ENCODE assay signal across 18 cellular contexts in the genomic region with DNA sequence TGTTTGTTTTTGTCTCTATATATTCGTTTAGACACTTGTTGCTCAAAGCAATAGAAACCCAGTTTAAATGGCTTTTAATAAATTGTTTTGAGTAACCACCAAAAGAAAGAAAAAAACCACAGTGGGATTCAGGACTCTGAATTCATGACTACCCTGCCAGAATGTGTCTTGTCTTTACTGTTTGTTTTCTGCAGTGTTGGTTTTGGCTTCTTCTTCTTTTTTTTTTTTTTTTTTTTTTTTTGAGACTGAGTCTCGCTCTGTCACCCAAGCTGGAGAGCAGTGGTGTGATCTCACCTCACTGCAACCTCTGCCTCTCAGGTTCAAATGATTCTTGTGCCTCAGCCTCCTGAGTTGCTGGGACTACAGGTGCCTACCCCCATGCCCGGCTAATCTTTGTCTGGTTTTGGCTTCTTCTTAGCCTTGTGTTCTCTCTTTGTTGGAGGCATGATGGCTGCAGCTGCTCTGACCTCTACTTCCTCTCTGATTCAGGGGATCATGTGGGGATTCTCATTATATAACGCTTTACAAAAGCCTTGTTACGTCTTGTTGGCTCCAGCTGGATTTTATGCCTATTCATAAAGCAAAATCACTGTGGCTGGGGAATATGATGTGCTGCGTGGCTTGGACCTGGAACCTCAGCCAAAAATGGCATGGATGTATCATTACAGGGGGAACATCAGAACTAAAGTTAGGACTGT. TPM values are rescaled to one million over a fixed set of nuclear protein-coding genes. Genes with fewer than 3 reads are reported as not detected.
DNase-seq lines count a peak whose midpoint lies in the region; ATAC-seq and TF ChIP-seq lines count a peak whose summit lies in the region.
"Had no signal": no experiment of that assay in that cellular context is flagged by ENCODE, and none has a peak within 500 bp of the region (broad histone marks: within the 10 kb centered on the region; RNA-seq: fewer than 3 reads in every experiment).

No MANE protein-coding gene starts in this region.

- H3K4me1 Mint-ChIP-seq in WTC11 (peaks cover 34% of the 10 kb centered on the region), nephron progenitor cell (peaks cover 18% of the 10 kb centered on the region)
- H3K4me1 Mint-ChIP-seq: activated CD4-positive, alpha-beta T cell treated with anti-CD3 and anti-CD28 coated beads, Interleukin-2, amount 10 ng/mL, durations not matched to agents 7 days and 5 days; natural killer cell had no signal

- no peaks in the 10 kb centered on the region for H3K27me3 Mint-ChIP-seq in WTC11 (ENCODE audit: low read depth)
- no peaks in the 10 kb centered on the region for H3K27me3 Mint-ChIP-seq in nephron progenitor cell (ENCODE audit: low read depth, poor library complexity)
- H3K27me3 Mint-ChIP-seq: activated CD4-positive, alpha-beta T cell treated with anti-CD3 and anti-CD28 coated beads, Interleukin-2, amount 10 ng/mL, durations not matched to agents 7 days and 5 days; activated naive CD8-positive, alpha-beta T cell treated with anti-CD3 and anti-CD28 coated beads for 36 hours had no signal

- POLR2A ChIA-PET in WTC11 (lab: Charles Lee) (no interaction called here), GM10248 (lab: Yijun Ruan, JAX) (no interaction called here)

- no peak overlapping the region for H3K4me3 Mint-ChIP-seq in WTC11
- no peak overlapping the region for H3K4me3 Mint-ChIP-seq in nephron progenitor cell
- H3K4me3 Mint-ChIP-seq: activated CD4-positive, alpha-beta T cell treated with anti-CD3 and anti-CD28 coated beads, Interleukin-2, amount 10 ng/mL, durations not matched to agents 7 days and 5 days; activated naive CD8-positive, alpha-beta T cell treated with anti-CD3 and anti-CD28 coated beads for 36 hours; H9; natural killer cell had no signal

- H3K36me3 Mint-ChIP-seq in WTC11: no peaks in the 10 kb centered on the region
- no peaks in the 10 kb centered on the region for H3K36me3 Mint-ChIP-seq in nephron progenitor cell (ENCODE audit: low read depth)
- H3K36me3 Mint-ChIP-seq: activated naive CD8-positive, alpha-beta T cell treated with anti-CD3 and anti-CD28 coated beads for 36 hours; natural killer cell had no signal

- H3K27ac Mint-ChIP-seq in WTC11: peak overlapping the region; percentile 22; the same call in 1 of the 2 replicates
- peak overlapping the region; percentile 84 for H3K27ac Mint-ChIP-seq in nephron progenitor cell
- H3K27ac Mint-ChIP-seq: activated CD4-positive, alpha-beta T cell treated with anti-CD3 and anti-CD28 coated beads, Interleukin-2, amount 10 ng/mL, durations not matched to agents 7 days and 5 days; activated naive CD8-positive, alpha-beta T cell treated with anti-CD3 and anti-CD28 coated beads for 36 hours; natural killer cell had no signal

- ATAC-seq in WTC11: no peak
- no peak for ATAC-seq in GM21576 (IDR thresholded peaks at IDR 0.05; ENCODE audit: unreplicated experiment)
- no peak for ATAC-seq in HG03521 (IDR thresholded peaks at IDR 0.05; ENCODE audit: unreplicated experiment)
- ATAC-seq: lower lobe of right lung, natural killer cell had no signal

- DNase-seq in HT1080 (ENCODE audit: low read depth) (peak; percentile 37), NCI-H2029 (lab: John Stamatoyannopoulos, UW) (peak; percentile 85), WTC11 (ENCODE audit: low spot score) (no peak), nephron progenitor cell (no peak), GM10248 (ENCODE audit: extremely low spot score) (no peak), occipital lobe (lab: John Stamatoyannopoulos, UW) (no peak)
- DNase-seq: activated CD4-positive, alpha-beta T cell treated with anti-CD3 and anti-CD28 coated beads, Interleukin-2, amount 10 ng/mL, durations not matched to agents 7 days and 5 days; activated naive CD8-positive, alpha-beta T cell treated with anti-CD3 and anti-CD28 coated beads for 36 hours; activated T-cell treated with anti-CD3 and anti-CD28 coated beads, Interleukin-2, amount 50 U/mL, for 1 hour; AML-193; effector memory CD4-positive, alpha-beta T cell; H9; lower lobe of right lung; natural killer cell; NCI-H187 treated with DMSO at 0.1 percent for 48 hours; SHP77 treated with DMSO at 0.1 percent for 48 hours had no signal

- H3K9me3 Mint-ChIP-seq in WTC11 (no peaks in the 10 kb centered on the region), nephron progenitor cell (no peaks in the 10 kb centered on the region)
- H3K9me3 Mint-ChIP-seq: activated CD4-positive, alpha-beta T cell treated with anti-CD3 and anti-CD28 coated beads, Interleukin-2, amount 10 ng/mL, durations not matched to agents 7 days and 5 days; activated naive CD8-positive, alpha-beta T cell treated with anti-CD3 and anti-CD28 coated beads for 36 hours; H9; natural killer cell had no signal

- CTCF ChIA-PET in WTC11 (lab: Charles Lee) (no interaction called here), GM10248 (lab: Yijun Ruan, JAX) (no interaction called here)

- TF ChIP-seq CTCF in WTC11 (IDR thresholded peaks at IDR 0.05) (no peak), nephron progenitor cell (IDR thresholded peaks at IDR 0.05) (no peak), GM10248 (IDR thresholded peaks at IDR 0.05; ENCODE audit: control extremely low read depth, extremely low read depth, low read depth, missing control alignments) (no peak)

TF ChIP-seq in WTC11, 78 proteins besides CTCF, POLR2A, EP300 and RAD21:
- TF ChIP-seq, protein P1, sequence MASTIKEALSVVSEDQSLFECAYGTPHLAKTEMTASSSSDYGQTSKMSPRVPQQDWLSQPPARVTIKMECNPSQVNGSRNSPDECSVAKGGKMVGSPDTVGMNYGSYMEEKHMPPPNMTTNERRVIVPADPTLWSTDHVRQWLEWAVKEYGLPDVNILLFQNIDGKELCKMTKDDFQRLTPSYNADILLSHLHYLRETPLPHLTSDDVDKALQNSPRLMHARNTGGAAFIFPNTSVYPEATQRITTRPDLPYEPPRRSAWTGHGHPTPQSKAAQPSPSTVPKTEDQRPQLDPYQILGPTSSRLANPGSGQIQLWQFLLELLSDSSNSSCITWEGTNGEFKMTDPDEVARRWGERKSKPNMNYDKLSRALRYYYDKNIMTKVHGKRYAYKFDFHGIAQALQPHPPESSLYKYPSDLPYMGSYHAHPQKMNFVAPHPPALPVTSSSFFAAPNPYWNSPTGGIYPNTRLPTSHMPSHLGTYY (CRISPR knock-in tag; IDR thresholded peaks at IDR 0.05): no peak
- no peak for TF ChIP-seq JAZF1 (CRISPR knock-in tag; IDR thresholded peaks at IDR 0.05)
- no peak for TF ChIP-seq NR1H2 (CRISPR knock-in tag; IDR thresholded peaks at IDR 0.05)
- TF ChIP-seq ZNF219 (CRISPR knock-in tag; IDR thresholded peaks at IDR 0.05; ENCODE audit: borderline replicate concordance): no peak
- TF ChIP-seq GABPB1 (CRISPR knock-in tag; IDR thresholded peaks at IDR 0.05): no peak
- TF ChIP-seq NR3C1 (CRISPR knock-in tag; conservative IDR thresholded peaks at IDR 0.05; ENCODE audit: low read depth): no peak
- TF ChIP-seq ZBTB21 (CRISPR knock-in tag; IDR thresholded peaks at IDR 0.05; ENCODE audit: borderline replicate concordance): no peak
- TF ChIP-seq, protein P2, sequence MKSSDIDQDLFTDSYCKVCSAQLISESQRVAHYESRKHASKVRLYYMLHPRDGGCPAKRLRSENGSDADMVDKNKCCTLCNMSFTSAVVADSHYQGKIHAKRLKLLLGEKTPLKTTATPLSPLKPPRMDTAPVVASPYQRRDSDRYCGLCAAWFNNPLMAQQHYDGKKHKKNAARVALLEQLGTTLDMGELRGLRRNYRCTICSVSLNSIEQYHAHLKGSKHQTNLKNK (CRISPR knock-in tag; IDR thresholded peaks at IDR 0.05): no peak
- TF ChIP-seq ZNF263 (CRISPR knock-in tag; IDR thresholded peaks at IDR 0.05; ENCODE audit: low read depth): no peak
- no peak for TF ChIP-seq NFATC4 (CRISPR knock-in tag; IDR thresholded peaks at IDR 0.05)
- TF ChIP-seq, protein P3, sequence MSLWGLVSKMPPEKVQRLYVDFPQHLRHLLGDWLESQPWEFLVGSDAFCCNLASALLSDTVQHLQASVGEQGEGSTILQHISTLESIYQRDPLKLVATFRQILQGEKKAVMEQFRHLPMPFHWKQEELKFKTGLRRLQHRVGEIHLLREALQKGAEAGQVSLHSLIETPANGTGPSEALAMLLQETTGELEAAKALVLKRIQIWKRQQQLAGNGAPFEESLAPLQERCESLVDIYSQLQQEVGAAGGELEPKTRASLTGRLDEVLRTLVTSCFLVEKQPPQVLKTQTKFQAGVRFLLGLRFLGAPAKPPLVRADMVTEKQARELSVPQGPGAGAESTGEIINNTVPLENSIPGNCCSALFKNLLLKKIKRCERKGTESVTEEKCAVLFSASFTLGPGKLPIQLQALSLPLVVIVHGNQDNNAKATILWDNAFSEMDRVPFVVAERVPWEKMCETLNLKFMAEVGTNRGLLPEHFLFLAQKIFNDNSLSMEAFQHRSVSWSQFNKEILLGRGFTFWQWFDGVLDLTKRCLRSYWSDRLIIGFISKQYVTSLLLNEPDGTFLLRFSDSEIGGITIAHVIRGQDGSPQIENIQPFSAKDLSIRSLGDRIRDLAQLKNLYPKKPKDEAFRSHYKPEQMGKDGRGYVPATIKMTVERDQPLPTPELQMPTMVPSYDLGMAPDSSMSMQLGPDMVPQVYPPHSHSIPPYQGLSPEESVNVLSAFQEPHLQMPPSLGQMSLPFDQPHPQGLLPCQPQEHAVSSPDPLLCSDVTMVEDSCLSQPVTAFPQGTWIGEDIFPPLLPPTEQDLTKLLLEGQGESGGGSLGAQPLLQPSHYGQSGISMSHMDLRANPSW (CRISPR knock-in tag; conservative IDR thresholded peaks at IDR 0.05; ENCODE audit: low read depth): no peak
- TF ChIP-seq, protein P4, sequence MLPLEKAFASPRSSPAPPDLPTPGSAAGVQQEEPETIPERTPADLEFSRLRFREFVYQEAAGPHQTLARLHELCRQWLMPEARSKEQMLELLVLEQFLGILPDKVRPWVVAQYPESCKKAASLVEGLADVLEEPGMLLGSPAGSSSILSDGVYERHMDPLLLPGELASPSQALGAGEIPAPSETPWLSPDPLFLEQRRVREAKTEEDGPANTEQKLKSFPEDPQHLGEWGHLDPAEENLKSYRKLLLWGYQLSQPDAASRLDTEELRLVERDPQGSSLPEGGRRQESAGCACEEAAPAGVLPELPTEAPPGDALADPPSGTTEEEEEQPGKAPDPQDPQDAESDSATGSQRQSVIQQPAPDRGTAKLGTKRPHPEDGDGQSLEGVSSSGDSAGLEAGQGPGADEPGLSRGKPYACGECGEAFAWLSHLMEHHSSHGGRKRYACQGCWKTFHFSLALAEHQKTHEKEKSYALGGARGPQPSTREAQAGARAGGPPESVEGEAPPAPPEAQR (CRISPR knock-in tag; IDR thresholded peaks at IDR 0.05): no peak
- TF ChIP-seq TEAD1 (CRISPR knock-in tag; IDR thresholded peaks at IDR 0.05): no peak
- no peak for TF ChIP-seq TP53 (CRISPR knock-in tag; IDR thresholded peaks at IDR 0.05)
- no peak for TF ChIP-seq JUN (CRISPR knock-in tag; IDR thresholded peaks at IDR 0.05)
TF ChIP-seq in WTC11: peak in this region for 0.

RNA-seq across cellular contexts. Expression of a gene that starts 54.0 kb away (rescaled TPM):
- 20.8 and 24.8 TPM in 2 replicates for total RNA-seq in HT1080 (2014; rRNA removed; shearing (Covaris generic))
- 12.1 and 14.6 TPM in 2 replicates for polyA plus RNA-seq in HT1080 (2015; cell fraction: cytosol; rRNA removed)
- polyA plus RNA-seq in HT1080 (2015; cell fraction: nucleus; rRNA removed): 22.6 and 23.4 TPM in 2 replicates
- total RNA-seq in WTC11 (2021) (26.4 to 32.6 TPM (median 29.9 TPM) in 3 replicates), occipital lobe (3.1 TPM)

Comparison
In these comparisons a context has a peak if more than half of its experiments do, and no peak if none do; other contexts are left out.
1. DNase-seq: peak in HT1080 (single experiment) and NCI-H2029 (single experiment); none in WTC11 (single experiment), nephron progenitor cell (single experiment), GM10248 (single experiment) and occipital lobe (single experiment).